ENCODE assay signal across 11 cellular contexts in the genomic region with DNA sequence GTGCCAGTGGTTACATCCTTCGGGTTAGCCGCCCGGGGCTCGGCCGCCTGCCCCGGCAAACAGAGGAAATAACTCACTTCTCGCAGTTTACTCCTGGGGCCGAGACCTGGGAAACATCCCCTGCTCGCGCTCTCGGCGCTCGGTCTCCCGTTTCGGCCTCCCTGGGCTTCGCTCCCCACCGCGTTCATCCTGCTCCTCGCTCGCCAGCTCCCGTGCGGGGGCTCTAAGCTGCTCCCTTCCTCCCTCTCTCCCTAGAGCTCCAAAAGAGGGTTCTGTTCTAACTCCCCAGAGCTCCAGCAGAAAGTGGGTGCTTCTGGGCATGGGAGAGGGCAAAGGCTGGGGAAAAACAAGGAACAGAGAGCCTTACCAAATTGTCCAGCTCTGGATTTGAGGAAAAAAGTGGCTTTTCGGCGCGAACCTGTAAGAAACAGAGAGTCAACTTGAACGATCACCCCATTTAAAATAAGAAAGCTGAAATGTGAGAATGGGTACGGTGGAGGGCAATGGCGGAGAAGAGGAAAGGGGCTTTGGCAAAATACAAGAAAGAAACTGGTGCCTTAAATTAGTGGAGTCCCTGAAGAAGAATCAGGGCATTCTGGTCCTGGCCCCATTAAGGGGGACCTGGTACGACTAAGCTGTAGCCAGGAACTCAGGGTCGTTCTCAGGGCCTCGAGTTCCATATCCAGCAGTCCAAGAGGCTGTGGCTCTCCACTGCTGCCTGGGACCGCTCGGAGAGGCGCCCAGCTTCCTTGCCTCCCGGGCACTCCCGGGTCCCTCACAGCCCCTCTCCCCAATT. TPM values are rescaled to one million over a fixed set of nuclear protein-coding genes. Genes with fewer than 3 reads are reported as not detected.
DNase-seq lines count a peak whose midpoint lies in the region; ATAC-seq and TF ChIP-seq lines count a peak whose summit lies in the region.
"Had no signal": no experiment of that assay in that cellular context is flagged by ENCODE, and none has a peak within 500 bp of the region (broad histone marks: within the 10 kb centered on the region; RNA-seq: fewer than 3 reads in every experiment).

No MANE protein-coding gene starts in this region.

- H3K9me3 Mint-ChIP-seq in CD4-positive, alpha-beta memory T cell: peaks cover 0 to 11% (median 5%) of the 10 kb centered on the region in 8 donors

- H3K9me3 ChIP-seq in iPS-15b (ENCODE audit: control insufficient read depth, insufficient read depth, low read length): no peaks in the 10 kb centered on the region
- no peaks in the 10 kb centered on the region for H3K9me3 ChIP-seq in psoas muscle
- no peaks in the 10 kb centered on the region for H3K9me3 ChIP-seq in CD4-positive, alpha-beta memory T cell (ENCODE audit: control insufficient read depth in 1 of 2, low read length in 2 of 2)

- H3K4me1 Mint-ChIP-seq in CD4-positive, alpha-beta memory T cell: peaks cover 22 to 40% (median 32%) of the 10 kb centered on the region in 4 donors

- peak; percentile 16 for DNase-seq in GM13976 (ENCODE audit: low spot score)
- DNase-seq in brain microvascular endothelial cell: no peak
- peak in 1 of 2 donors; percentile 49 for DNase-seq in psoas muscle
- no peak for DNase-seq in CD4-positive, alpha-beta memory T cell
- DNase-seq in left lobe of liver (ENCODE audit: low spot score): no peak
- DNase-seq in glomerular visceral epithelial cell (ENCODE audit: extremely low spot score): no peak
- DNase-seq: foreskin melanocyte, NCI-H1930, SW 1271 had no signal

- no peaks in the 10 kb centered on the region for H3K27me3 ChIP-seq in brain microvascular endothelial cell (replicated peaks)
- peaks cover 78% of the 10 kb centered on the region for H3K27me3 ChIP-seq in iPS-15b (ENCODE audit: control insufficient read depth, insufficient read depth, low read length)
- peaks cover 0 to 12% (median 5%) of the 10 kb centered on the region in 3 donors for H3K27me3 ChIP-seq in psoas muscle (ENCODE audit: insufficient read depth in 3 of 3, low read length in 2 of 3)
- H3K27me3 ChIP-seq in CD4-positive, alpha-beta memory T cell (ENCODE audit: insufficient read depth, low read length): peaks cover 16% of the 10 kb centered on the region

- ATAC-seq in psoas muscle (no peak), left lobe of liver (no peak), GM21360 (IDR thresholded peaks at IDR 0.05; ENCODE audit: unreplicated experiment) (no peak)

- H3K4me1 ChIP-seq in iPS-15b (ENCODE audit: control insufficient read depth, insufficient read depth, low read length): peaks cover 31% of the 10 kb centered on the region
- no peaks in the 10 kb centered on the region for H3K4me1 ChIP-seq in psoas muscle
- H3K4me1 ChIP-seq in CD4-positive, alpha-beta memory T cell (ENCODE audit: insufficient read depth, low read length): peaks cover 32% of the 10 kb centered on the region

- H3K9ac ChIP-seq in iPS-15b (ENCODE audit: low read depth, low read length): no peak overlapping the region

- H3K27me3 Mint-ChIP-seq in CD4-positive, alpha-beta memory T cell: peaks cover 62 to 68% of the 10 kb centered on the region in 2 donors

- peak overlapping the region; percentile 94 for H3K4me3 ChIP-seq in brain microvascular endothelial cell (ENCODE audit: low read depth, low read length)
- H3K4me3 ChIP-seq in iPS-15b (ENCODE audit: low read depth, low read length): peak overlapping the region; percentile 53
- peak overlapping the region; percentile 26 for H3K4me3 ChIP-seq in psoas muscle
- H3K4me3 ChIP-seq in CD4-positive, alpha-beta memory T cell (ENCODE audit: low read length in 2 of 2): no peak overlapping the region

- in situ Hi-C loops in GM13976 (cut with MboI; ENCODE audit: low sequenced_read_pairs, unreplicated experiment) (no loop called here), brain microvascular endothelial cell (cut with HindIII; ENCODE audit: low pct_ligation_motif_present, low sequenced_read_pairs) (no loop called here)

- no peak overlapping the region for H3K27ac Mint-ChIP-seq in CD4-positive, alpha-beta memory T cell

- TF ChIP-seq CTCF in GM13976 (IDR thresholded peaks at IDR 0.05; ENCODE audit: borderline replicate concordance, control extremely low read depth, extremely low read depth, insufficient read depth, missing control alignments): no peak
- no peak for TF ChIP-seq CTCF in brain microvascular endothelial cell (IDR thresholded peaks at IDR 0.05; ENCODE audit: low read depth, low read length, missing control alignments)
- no peak for TF ChIP-seq CTCF in psoas muscle (IDR thresholded peaks at IDR 0.05)

- intact Hi-C loops in psoas muscle (cut with DNase I): no loop called here
- intact Hi-C loops in CD4-positive, alpha-beta memory T cell (cut with micrococcal nuclease): no loop called here

- 43 to 75% (median 64%) methylated on average over 29 to 36 of the region's 36 CpGs for WGBS in psoas muscle, 3 donors

- H3K4me3 Mint-ChIP-seq in CD4-positive, alpha-beta memory T cell: peak overlapping the region in 3 of 8 donors; percentile 3 to 22 (median 18)

- POLR2A ChIA-PET in CD4-positive, alpha-beta memory T cell (lab: Charles Lee; ENCODE audit: partially characterized antibody): no interaction called here

- CTCF ChIA-PET in CD4-positive, alpha-beta memory T cell (lab: Charles Lee; ENCODE audit: partially characterized antibody): no interaction called here

- H3K36me3 ChIP-seq in brain microvascular endothelial cell (replicated peaks) (peaks cover 10% of the 10 kb centered on the region), iPS-15b (ENCODE audit: control insufficient read depth, insufficient read depth, low read length) (no peaks in the 10 kb centered on the region), psoas muscle (ENCODE audit: insufficient read depth in 1 of 2, low read depth in 1 of 2) (peaks cover 0 to 24% of the 10 kb centered on the region in 2 donors)
- H3K36me3 ChIP-seq in CD4-positive, alpha-beta memory T cell (ENCODE audit: insufficient read depth, low read length): no peaks in the 10 kb centered on the region

- peaks cover 0 to 5% of the 10 kb centered on the region in 2 donors for H3K36me3 Mint-ChIP-seq in CD4-positive, alpha-beta memory T cell

- H3K27ac ChIP-seq in brain microvascular endothelial cell (no peak overlapping the region), psoas muscle (no peak overlapping the region)
- H3K27ac ChIP-seq in CD4-positive, alpha-beta memory T cell (ENCODE audit: low read depth, low read length): no peak overlapping the region

RNA-seq across cellular contexts. Expression of a gene that starts 5.0 kb away (rescaled TPM):
- 10 to 100 TPM in 2 of 4 donors, 1 to 10 TPM in 2; 1.9 to 24.3 (median 9.2) TPM for total RNA-seq in psoas muscle
- polyA plus RNA-seq in psoas muscle: 1 to 10 TPM in 2 of 3 donors, under 1 TPM in 1; 0.42 to 1.4 (median 1.1) TPM
- total RNA-seq in CD4-positive, alpha-beta memory T cell: not detected
- not detected for polyA plus RNA-seq in CD4-positive, alpha-beta memory T cell
- total RNA-seq in left lobe of liver: 9.1 TPM

Comparison
In these comparisons a context has a peak if more than half of its experiments do, and no peak if none do; other contexts are left out.
1. H3K4me3 ChIP-seq: peak in brain microvascular endothelial cell (single experiment), iPS-15b (single experiment) and psoas muscle (single experiment); none in CD4-positive, alpha-beta memory T cell (0 of 2).